8 cellular contexts compared by ENCODE assay signal in the genomic region with DNA sequence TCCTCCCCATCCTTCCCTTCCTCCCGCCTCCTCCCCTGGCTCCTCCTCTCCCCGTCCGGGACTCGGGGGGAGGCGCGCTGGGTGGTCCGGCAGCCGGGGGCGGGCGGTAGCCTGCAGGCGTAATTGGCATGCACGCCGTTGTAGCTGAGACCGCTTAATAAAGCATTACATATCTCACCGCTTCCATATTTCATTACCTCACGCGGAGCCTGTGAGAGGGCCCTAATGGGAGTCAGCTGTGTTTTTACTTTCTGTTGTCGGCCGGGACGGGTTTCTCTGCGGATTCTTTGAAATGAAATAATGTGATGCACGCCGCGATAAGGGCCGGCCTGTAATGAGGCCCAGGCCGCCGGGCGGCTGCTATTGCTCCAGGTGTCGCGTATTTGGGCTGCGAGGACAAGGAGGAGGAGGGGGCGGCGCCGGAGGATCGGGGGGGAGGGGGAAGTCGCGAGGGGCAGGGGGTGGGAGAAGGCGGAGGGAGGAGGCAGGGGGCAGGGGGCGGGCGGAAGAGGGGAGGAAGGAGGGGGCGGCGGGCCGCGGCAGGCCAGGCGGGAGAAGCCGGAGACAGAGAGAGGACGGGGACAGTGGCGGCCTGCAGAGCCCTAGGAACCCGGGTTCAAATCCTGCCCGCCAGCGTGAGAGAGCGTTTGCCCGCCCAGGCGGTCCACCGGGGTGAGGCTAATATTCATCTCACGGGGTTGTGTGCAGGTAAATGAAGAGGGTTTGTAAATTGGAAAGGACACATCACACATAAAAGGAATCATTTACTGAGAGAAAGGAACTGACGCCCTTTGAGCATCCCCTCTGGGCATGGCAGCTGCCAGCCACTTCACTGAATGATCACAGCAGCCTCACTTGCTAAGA.
DNase-seq lines count a peak whose midpoint lies in the region; ATAC-seq, FAIRE-seq and TF ChIP-seq lines count a peak whose summit lies in the region.

No MANE protein-coding gene starts in this region.

- peak overlapping the region; percentile 80 for H3K27ac Mint-ChIP-seq in GM23338

- TF ChIP-seq POLR2A in Peyer's patch (IDR thresholded peaks at IDR 0.05), result no peak
- no peak for TF ChIP-seq POLR2A in esophagus squamous epithelium (IDR thresholded peaks at IDR 0.05)

- no peaks in the 10 kb centered on the region for H3K36me3 ChIP-seq in GM23338 (ENCODE audit: insufficient read depth)
- H3K36me3 ChIP-seq in Peyer's patch, result no peaks in the 10 kb centered on the region
- H3K36me3 ChIP-seq in esophagus squamous epithelium, result no peaks in the 10 kb centered on the region
- H3K36me3 ChIP-seq in muscle layer of duodenum (ENCODE audit: control insufficient read depth in 1 of 2, insufficient read depth in 2 of 2, low read length in 2 of 2), result no peaks in the 10 kb centered on the region

- intact Hi-C loops in esophagus squamous epithelium (cut with DNase I), result loop anchor here (10.0 kb wide), 1 partner anchor 181 kb away; no protein-coding TSS in a partner anchor

- H3K9me2 ChIP-seq in GM23338 (ENCODE audit: insufficient read depth), result no peaks in the 10 kb centered on the region

- peaks cover 11% of the 10 kb centered on the region; the same call in 2 of the 3 replicates for H3K9me3 Mint-ChIP-seq in GM23338

- peak; percentile 88 for DNase-seq in GM23338 (ENCODE audit: low spot score)
- no peak for DNase-seq in Peyer's patch
- DNase-seq in esophagus squamous epithelium (lab: John Stamatoyannopoulos, UW), result no peak
- peak; percentile 45 for DNase-seq in urothelium cell line (ENCODE audit: low spot score)
- no peak for DNase-seq in T-helper 1 cell
- no peak for DNase-seq in D721Med (ENCODE audit: insufficient read length, low spot score)

- ATAC-seq in GM23338 (peak; percentile 79), GM21390 (IDR thresholded peaks at IDR 0.05; ENCODE audit: unreplicated experiment) (no peak)

- H3K4me3 ChIP-seq in GM23338, result peak overlapping the region; percentile 83
- H3K4me3 ChIP-seq in Peyer's patch, result peak overlapping the region; percentile 13 to 50 (median 30)
- H3K4me3 ChIP-seq in esophagus squamous epithelium, result peak overlapping the region; percentile 7 to 58 (median 40)
- H3K4me3 ChIP-seq in muscle layer of duodenum (ENCODE audit: low read depth in 1 of 2, low read length in 2 of 2), result peak overlapping the region; percentile 67 to 76

- peak overlapping the region; percentile 77 for H3K4me3 Mint-ChIP-seq in GM23338

- H3K27ac ChIP-seq in GM23338 (ENCODE audit: low read depth) (peak overlapping the region; percentile 89), Peyer's patch (no peak overlapping the region), esophagus squamous epithelium (peak overlapping the region in 3 of 4 donors; percentile 12 to 36 (median 13)), muscle layer of duodenum (ENCODE audit: low read length) (no peak overlapping the region)

- peak overlapping the region; percentile 97 for H2AFZ ChIP-seq in GM23338

- H3K79me2 ChIP-seq in GM23338 (replicated peaks; ENCODE audit: insufficient read depth), result no peaks in the 10 kb centered on the region

- FAIRE-seq in urothelium cell line (lab: Jason Lieb, UNC) (no peak), D721Med (lab: Jason Lieb, UNC) (no peak)

- H3K27me3 Mint-ChIP-seq in GM23338 (ENCODE audit: insufficient read depth, low read depth, poor library complexity), result peaks cover 18% of the 10 kb centered on the region

- WGBS in esophagus squamous epithelium, 2 donors, result 16% methylated on average over 32 to 43 of the region's 57 CpGs

- H3K9me3 ChIP-seq in Peyer's patch, result peaks cover 0 to 9% (median 0%) of the 10 kb centered on the region in 4 donors
- peaks cover 0 to 11% (median 11%) of the 10 kb centered on the region in 3 donors for H3K9me3 ChIP-seq in esophagus squamous epithelium
- H3K9me3 ChIP-seq in muscle layer of duodenum (ENCODE audit: control insufficient read depth in 1 of 2, low read length in 2 of 2), result peaks cover 7 to 13% of the 10 kb centered on the region in 2 donors

- TF ChIP-seq CTCF in GM23338 (conservative IDR thresholded peaks at IDR 0.05; ENCODE audit: low read depth in 2 of 2) (no peak), Peyer's patch (IDR thresholded peaks at IDR 0.05) (no peak), esophagus squamous epithelium (IDR thresholded peaks at IDR 0.05) (no peak), D721Med (IDR thresholded peaks at IDR 0.05; ENCODE audit: insufficient read depth, missing control alignments) (no peak)

- H3K4me1 ChIP-seq in GM23338 (ENCODE audit: insufficient read depth) (peaks cover 16% of the 10 kb centered on the region), Peyer's patch (peaks cover 0 to 9% (median 0%) of the 10 kb centered on the region in 4 donors), esophagus squamous epithelium (peaks cover 2 to 18% (median 5%) of the 10 kb centered on the region in 3 donors), muscle layer of duodenum (ENCODE audit: control insufficient read depth in 1 of 2, insufficient read depth in 2 of 2, low read length in 2 of 2) (peaks cover 4 to 6% of the 10 kb centered on the region in 2 donors)

- H3F3A ChIP-seq in GM23338 (replicated peaks; ENCODE audit: low read depth), result peaks cover 3% of the 10 kb centered on the region

- no peaks in the 10 kb centered on the region for H4K20me1 ChIP-seq in GM23338 (replicated peaks; ENCODE audit: insufficient read depth)

- peak overlapping the region; percentile 93 for H3K4me2 ChIP-seq in GM23338

- peaks cover 25% of the 10 kb centered on the region for H3K4me1 Mint-ChIP-seq in GM23338

- H3K27me3 ChIP-seq in GM23338 (ENCODE audit: insufficient read depth), result peaks cover 14% of the 10 kb centered on the region
- H3K27me3 ChIP-seq in Peyer's patch, result no peaks in the 10 kb centered on the region
- H3K27me3 ChIP-seq in esophagus squamous epithelium, result peaks cover 0 to 75% (median 0%) of the 10 kb centered on the region in 4 donors
- H3K27me3 ChIP-seq in muscle layer of duodenum (ENCODE audit: low read depth, low read length), result peaks cover 7% of the 10 kb centered on the region

- H3K36me3 Mint-ChIP-seq in GM23338 (ENCODE audit: low read depth), result no peaks in the 10 kb centered on the region; the same call in 2 of the 3 replicates

TF ChIP-seq in GM23338, 12 proteins besides CTCF, POLR2A, EP300 and RAD21:
- no peak for TF ChIP-seq JUNB (IDR thresholded peaks at IDR 0.05; ENCODE audit: unreplicated experiment)
- TF ChIP-seq POLR2AphosphoS5 (IDR thresholded peaks at IDR 0.05; ENCODE audit: low read depth), result peak; percentile 29
- TF ChIP-seq CREB1 (CRISPR knock-in tag; IDR thresholded peaks at IDR 0.05; ENCODE audit: low read depth), result no peak
- no peak for TF ChIP-seq ZNF331 (CRISPR knock-in tag; IDR thresholded peaks at IDR 0.05; ENCODE audit: low read depth)

Comparison
In these comparisons a context has a peak if more than half of its experiments do, and no peak if none do; other contexts are left out.
1. DNase-seq: peak in GM23338 (single experiment) and urothelium cell line (single experiment); none in Peyer's patch (0 of 3), esophagus squamous epithelium (single experiment), T-helper 1 cell (0 of 5) and D721Med (single experiment).
2. H3K27ac ChIP-seq: peak in GM23338 (single experiment) and esophagus squamous epithelium (3 of 4); none in Peyer's patch (0 of 4) and muscle layer of duodenum (single experiment).
3. H3K4me3 ChIP-seq: peak in every context shown above with its lines; median percentile 83 in GM23338; 72 in muscle layer of duodenum; 40 in esophagus squamous epithelium; 30 in Peyer's patch.